In genomic region chr4:133263082-133263481, GRCh38 we compare ENCODE assay signal across 1 cellular context.
TF ChIP-seq lines count a peak whose summit lies in the region.

No MANE protein-coding gene starts in this region.

TF ChIP-seq in K562, 482 proteins besides CTCF, POLR2A, EP300 and RAD21 (continued from another document):
- no peak for TF ChIP-seq CEBPZ (IDR thresholded peaks at IDR 0.05; ENCODE audit: borderline replicate concordance, low read depth, low read length)
